In genomic region chr15:38461089-38461833, GRCh38 we compare ENCODE assay signal across 11 cellular contexts. TPM values are rescaled to one million over a fixed set of nuclear protein-coding genes. Genes with fewer than 3 reads are reported as not detected.
DNase-seq lines count a peak whose midpoint lies in the region; ATAC-seq and TF ChIP-seq lines count a peak whose summit lies in the region.
"Had no signal": no experiment of that assay in that cellular context is flagged by ENCODE, and none has a peak within 500 bp of the region (broad histone marks: within the 10 kb centered on the region; RNA-seq: fewer than 3 reads in every experiment).

No MANE protein-coding gene starts in this region.

- BruUV-seq in Calu3 (replicated peaks; lab: Mats Ljungman, UMichigan), result no TSS peak

- intact Hi-C loops in Calu3 (cut with micrococcal nuclease; ENCODE audit: unreplicated experiment), result no loop called here

- no peaks in the 10 kb centered on the region for H3K27me3 Mint-ChIP-seq in activated CD8-positive, alpha-beta memory T cell treated with anti-CD3 and anti-CD28 coated beads, Interleukin-2, amount 10 ng/mL, durations not matched to agents 7 days and 5 days
- H3K27me3 Mint-ChIP-seq in T-cell (no peaks in the 10 kb centered on the region), Calu3 (ENCODE audit: unreplicated experiment) (no peaks in the 10 kb centered on the region)
- H3K27me3 Mint-ChIP-seq in stimulated activated memory B cell treated with anti-CD40 and anti-IgM and Interleukin-4, amounts not matched to agents 10 μg/mL and 1 μg/mL and 100 μg/mL, for 72 hours, result no peaks in the 10 kb centered on the region

- H3K27ac Mint-ChIP-seq in activated CD8-positive, alpha-beta memory T cell treated with anti-CD3 and anti-CD28 coated beads, Interleukin-2, amount 10 ng/mL, durations not matched to agents 7 days and 5 days, result no peak overlapping the region
- H3K27ac Mint-ChIP-seq in T-cell, result peak overlapping the region; percentile 30 to 67
- H3K27ac Mint-ChIP-seq in stimulated activated memory B cell treated with anti-CD40 and anti-IgM and Interleukin-4, amounts not matched to agents 10 μg/mL and 1 μg/mL and 100 μg/mL, for 72 hours, result peak overlapping the region; percentile 21
- H3K27ac Mint-ChIP-seq in Calu3 (ENCODE audit: unreplicated experiment), result no peak overlapping the region
- H3K27ac Mint-ChIP-seq: activated naive CD4-positive, alpha-beta T cell treated with anti-CD3 and anti-CD28 coated beads, Interleukin-2, amount 50 U/mL, for 72 hours had no signal

- CTCF ChIA-PET in activated CD8-positive, alpha-beta memory T cell treated with anti-CD3 and anti-CD28 coated beads, Interleukin-2, amount 10 ng/mL, durations not matched to agents 7 days and 5 days (lab: Charles Lee), result interaction anchor here (0.9 to 1.5 kb wide), 7 partner anchors 21 to 241 kb away, joined by 3 to 5 read pairs (median 4); no protein-coding TSS in a partner anchor
- CTCF ChIA-PET in T-cell (lab: Charles Lee) (interaction anchor here in 1 of 2 donors (0.6 to 1.6 kb wide), 5 partner anchors 19 to 708 kb away, joined by 3 to 4 read pairs (median 4); no protein-coding TSS in a partner anchor), Calu3 (lab: Charles Lee) (interaction anchor here (0.6 to 0.9 kb wide), 2 partner anchors 21 to 1660 kb away, joined by 4 read pairs; no protein-coding TSS in a partner anchor)

- peaks cover 16% of the 10 kb centered on the region for H3K36me3 Mint-ChIP-seq in activated CD8-positive, alpha-beta memory T cell treated with anti-CD3 and anti-CD28 coated beads, Interleukin-2, amount 10 ng/mL, durations not matched to agents 7 days and 5 days
- H3K36me3 Mint-ChIP-seq in T-cell (peaks cover 7% of the 10 kb centered on the region), Calu3 (ENCODE audit: insufficient read depth, unreplicated experiment) (peaks cover 4% of the 10 kb centered on the region)
- H3K36me3 Mint-ChIP-seq in stimulated activated memory B cell treated with anti-CD40 and anti-IgM and Interleukin-4, amounts not matched to agents 10 μg/mL and 1 μg/mL and 100 μg/mL, for 72 hours, result peaks cover 11% of the 10 kb centered on the region
- H3K36me3 Mint-ChIP-seq: activated naive CD4-positive, alpha-beta T cell treated with anti-CD3 and anti-CD28 coated beads, Interleukin-2, amount 50 U/mL, for 72 hours had no signal

- ATAC-seq in activated CD8-positive, alpha-beta memory T cell treated with anti-CD3 and anti-CD28 coated beads, Interleukin-2, amount 10 ng/mL, durations not matched to agents 7 days and 5 days, result peak; percentile 86
- ATAC-seq in HG02884 (IDR thresholded peaks at IDR 0.05; ENCODE audit: unreplicated experiment) (peak; percentile 92), T-cell (replicated peaks in 1 of 4) (peak in 2 of 4 experiments; percentile 45 to 66)
- peak; percentile 85 for ATAC-seq in stimulated activated memory B cell treated with anti-CD40 and anti-IgM and Interleukin-4, amounts not matched to agents 10 μg/mL and 1 μg/mL and 100 μg/mL, for 72 hours
- ATAC-seq: foreskin keratinocyte had no signal

- H3K9me3 Mint-ChIP-seq in activated CD8-positive, alpha-beta memory T cell treated with anti-CD3 and anti-CD28 coated beads, Interleukin-2, amount 10 ng/mL, durations not matched to agents 7 days and 5 days (ENCODE audit: low read depth), result no peaks in the 10 kb centered on the region
- H3K9me3 Mint-ChIP-seq in T-cell (no peaks in the 10 kb centered on the region), Calu3 (ENCODE audit: low read depth, unreplicated experiment) (no peaks in the 10 kb centered on the region)
- no peaks in the 10 kb centered on the region for H3K9me3 Mint-ChIP-seq in stimulated activated memory B cell treated with anti-CD40 and anti-IgM and Interleukin-4, amounts not matched to agents 10 μg/mL and 1 μg/mL and 100 μg/mL, for 72 hours
- H3K9me3 Mint-ChIP-seq: activated naive CD4-positive, alpha-beta T cell treated with anti-CD3 and anti-CD28 coated beads, Interleukin-2, amount 50 U/mL, for 72 hours had no signal

- TF ChIP-seq CTCF in Calu3 (IDR thresholded peaks at IDR 0.05; ENCODE audit: unreplicated experiment), result no peak

- POLR2A ChIA-PET in T-cell (lab: Charles Lee), result interaction anchor here (0.6 to 1.2 kb wide), 2 partner anchors 9 to 487 kb away, joined by 3 to 4 read pairs; no protein-coding TSS in a partner anchor

- peaks cover 42% of the 10 kb centered on the region for H3K4me1 Mint-ChIP-seq in activated CD8-positive, alpha-beta memory T cell treated with anti-CD3 and anti-CD28 coated beads, Interleukin-2, amount 10 ng/mL, durations not matched to agents 7 days and 5 days
- H3K4me1 Mint-ChIP-seq in T-cell (peaks cover 53 to 59% (median 53%) of the 10 kb centered on the region in 3 donors), Calu3 (ENCODE audit: low read depth, unreplicated experiment) (peaks cover 5% of the 10 kb centered on the region)
- peaks cover 46% of the 10 kb centered on the region for H3K4me1 Mint-ChIP-seq in stimulated activated memory B cell treated with anti-CD40 and anti-IgM and Interleukin-4, amounts not matched to agents 10 μg/mL and 1 μg/mL and 100 μg/mL, for 72 hours

- no peak overlapping the region for H3K4me3 Mint-ChIP-seq in activated CD8-positive, alpha-beta memory T cell treated with anti-CD3 and anti-CD28 coated beads, Interleukin-2, amount 10 ng/mL, durations not matched to agents 7 days and 5 days
- H3K4me3 Mint-ChIP-seq in T-cell (no peak overlapping the region), Calu3 (ENCODE audit: low read depth, unreplicated experiment) (no peak overlapping the region)
- no peak overlapping the region for H3K4me3 Mint-ChIP-seq in stimulated activated memory B cell treated with anti-CD40 and anti-IgM and Interleukin-4, amounts not matched to agents 10 μg/mL and 1 μg/mL and 100 μg/mL, for 72 hours

- no peak for DNase-seq in activated CD8-positive, alpha-beta memory T cell treated with anti-CD3 and anti-CD28 coated beads, Interleukin-2, amount 10 ng/mL, durations not matched to agents 7 days and 5 days
- DNase-seq in activated CD8-positive, alpha-beta memory T cell treated with anti-CD3 and anti-CD28 coated beads for 24 hours, result no peak
- no peak for DNase-seq in T-cell
- no peak for DNase-seq in Calu3
- DNase-seq in DMS114 treated with DMSO at 0.1 percent for 48 hours (lab: John Stamatoyannopoulos, UW; ENCODE audit: unreplicated experiment), result no peak
- DNase-seq in activated CD4-positive, alpha-beta T cell treated with anti-CD3 and anti-CD28 coated beads for 1 hour, result no peak
- DNase-seq: foreskin keratinocyte, NCI-H1092 had no signal

RNA-seq across cellular contexts. Expression of gene FAM98B, which starts 7.3 kb away (rescaled TPM):
- total RNA-seq in activated CD8-positive, alpha-beta memory T cell treated with anti-CD3 and anti-CD28 coated beads, Interleukin-2, amount 10 ng/mL, durations not matched to agents 7 days and 5 days, result 10 to 100 TPM; 34.8 to 41.4 TPM
- 10 to 100 TPM; 15.1 to 24.4 (median 20.6) TPM for total RNA-seq in T-cell
- total RNA-seq in Calu3 (2022), result 13.4 and 20.5 TPM in 2 replicates

Comparison
In these comparisons a context has a peak if more than half of its experiments do, and no peak if none do; other contexts are left out.
1. H3K27ac Mint-ChIP-seq: peak in T-cell (2 of 2) and stimulated activated memory B cell treated with anti-CD40 and anti-IgM and Interleukin-4, amounts not matched to agents 10 μg/mL and 1 μg/mL and 100 μg/mL, for 72 hours (single experiment); none in activated CD8-positive, alpha-beta memory T cell treated with anti-CD3 and anti-CD28 coated beads, Interleukin-2, amount 10 ng/mL, durations not matched to agents 7 days and 5 days (single experiment) and Calu3 (single experiment).